Comparison of ENCODE assay signal across 8 cellular contexts in genomic region chr9:6703898-6704639, GRCh38. TPM values are rescaled to one million over a fixed set of nuclear protein-coding genes. Genes with fewer than 3 reads are reported as not detected.
A peak's percentile ranks its signal among the peaks of the same experiment; 100 is the strongest.
DNase-seq lines count a peak whose midpoint lies in the region; ATAC-seq and TF ChIP-seq lines count a peak whose summit lies in the region.

No MANE protein-coding gene starts in this region.

- peaks cover 16% of the 10 kb centered on the region for H3K4me1 ChIP-seq in Karpas-422 (ENCODE audit: low read length)
- H3K4me1 ChIP-seq in parathyroid adenoma: no peaks in the 10 kb centered on the region

- peak overlapping the region; percentile 83 for H3K27ac Mint-ChIP-seq in activated naive CD4-positive, alpha-beta T cell treated with anti-CD3 and anti-CD28 coated beads for 36 hours
- peak overlapping the region; percentile 91 for H3K27ac Mint-ChIP-seq in type B pancreatic cell

- H3K4me3 ChIP-seq in Karpas-422 (ENCODE audit: low read length) (peak overlapping the region; percentile 73), parathyroid adenoma (ENCODE audit: low read depth, low read length) (peak overlapping the region; percentile 92)

- H3K36me3 ChIP-seq in Karpas-422 (ENCODE audit: insufficient read depth, low read length) (no peaks in the 10 kb centered on the region), parathyroid adenoma (ENCODE audit: control insufficient read depth, insufficient read depth, low read length) (no peaks in the 10 kb centered on the region)

- no peaks in the 10 kb centered on the region for H3K9me2 ChIP-seq in Karpas-422 (replicated peaks; ENCODE audit: insufficient read depth, low read length)

- H3K27me3 ChIP-seq in Karpas-422 (ENCODE audit: low read length) (no peaks in the 10 kb centered on the region), parathyroid adenoma (ENCODE audit: control insufficient read depth, insufficient read depth, low read length) (no peaks in the 10 kb centered on the region)

- H3K4me1 Mint-ChIP-seq in activated naive CD4-positive, alpha-beta T cell treated with anti-CD3 and anti-CD28 coated beads for 36 hours (ENCODE audit: low read depth): peaks cover 7% of the 10 kb centered on the region
- H3K4me1 Mint-ChIP-seq in type B pancreatic cell (ENCODE audit: unreplicated experiment): no peaks in the 10 kb centered on the region

- peak overlapping the region; percentile 87 for H2AFZ ChIP-seq in Karpas-422 (ENCODE audit: low read length)
- peak overlapping the region; percentile 97 for H2AFZ ChIP-seq in parathyroid adenoma

- H4K20me1 ChIP-seq in Karpas-422 (ENCODE audit: insufficient read depth, low read depth, low read length): no peaks in the 10 kb centered on the region

- H3K4me3 Mint-ChIP-seq in activated naive CD4-positive, alpha-beta T cell treated with anti-CD3 and anti-CD28 coated beads for 36 hours: peak overlapping the region; percentile 86
- H3K4me3 Mint-ChIP-seq in type B pancreatic cell: peak overlapping the region; percentile 96

- intact Hi-C loops in activated naive CD4-positive, alpha-beta T cell treated with anti-CD3 and anti-CD28 coated beads for 36 hours (cut with micrococcal nuclease): loop anchor here (1.0 kb wide), 3 partner anchors 12 to 53 kb away; partner anchors contain the start of gene KDM4C
- intact Hi-C loops in Right ventricle myocardium superior (cut with DNase I): no loop called here

- H3K79me2 ChIP-seq in Karpas-422 (ENCODE audit: low read length) (no peaks in the 10 kb centered on the region), parathyroid adenoma (no peaks in the 10 kb centered on the region)

- no peaks in the 10 kb centered on the region for H3K27me3 Mint-ChIP-seq in activated naive CD4-positive, alpha-beta T cell treated with anti-CD3 and anti-CD28 coated beads for 36 hours (ENCODE audit: low read depth)
- H3K27me3 Mint-ChIP-seq in type B pancreatic cell: peaks cover 6% of the 10 kb centered on the region

- H3K9me3 ChIP-seq in Karpas-422 (ENCODE audit: low read length) (no peaks in the 10 kb centered on the region), parathyroid adenoma (ENCODE audit: control insufficient read depth, low read length) (no peaks in the 10 kb centered on the region)

- H3K9me3 Mint-ChIP-seq in activated naive CD4-positive, alpha-beta T cell treated with anti-CD3 and anti-CD28 coated beads for 36 hours: no peaks in the 10 kb centered on the region
- no peaks in the 10 kb centered on the region for H3K9me3 Mint-ChIP-seq in type B pancreatic cell

- DNase-seq in DMS79 treated with DMSO at 0.1 percent for 48 hours (lab: John Stamatoyannopoulos, UW) (peak; percentile 88), Karpas-422 (peak; percentile 95), SIG-M5 (lab: John Stamatoyannopoulos, UW) (peak; percentile 33), Right ventricle myocardium superior (peak; percentile 95), type B pancreatic cell (ENCODE audit: extremely low spot score, unreplicated experiment) (peak; percentile 75)
- DNase-seq in activated naive CD4-positive, alpha-beta T cell treated with anti-CD3 and anti-CD28 coated beads for 36 hours: peak; percentile 75

- H3K9ac ChIP-seq in Karpas-422 (ENCODE audit: low read length) (peak overlapping the region; percentile 74), parathyroid adenoma (peak overlapping the region; percentile 29)

- peak; percentile 80 for ATAC-seq in GM21717 (IDR thresholded peaks at IDR 0.05; ENCODE audit: unreplicated experiment)
- ATAC-seq in Right ventricle myocardium superior (ENCODE audit: poor library complexity): peak; percentile 99

- H3K36me3 Mint-ChIP-seq in activated naive CD4-positive, alpha-beta T cell treated with anti-CD3 and anti-CD28 coated beads for 36 hours (ENCODE audit: low read depth): no peaks in the 10 kb centered on the region
- no peaks in the 10 kb centered on the region for H3K36me3 Mint-ChIP-seq in type B pancreatic cell

- peak overlapping the region; percentile 76 for H3K4me2 ChIP-seq in Karpas-422 (ENCODE audit: low read depth, low read length, poor library complexity, severe bottlenecking)
- peak overlapping the region; percentile 98 for H3K4me2 ChIP-seq in parathyroid adenoma (ENCODE audit: low read length)

- CTCF ChIA-PET in activated naive CD4-positive, alpha-beta T cell treated with anti-CD3 and anti-CD28 coated beads for 36 hours (lab: Charles Lee): no interaction called here

- no peak for TF ChIP-seq CTCF in parathyroid adenoma (IDR thresholded peaks at IDR 0.05)
- TF ChIP-seq CTCF in type B pancreatic cell (conservative IDR thresholded peaks at IDR 0.05): no peak

- H3K27ac ChIP-seq in Karpas-422 (ENCODE audit: low read length) (no peak overlapping the region), parathyroid adenoma (peak overlapping the region; percentile 88)

RNA-seq across cellular contexts. Expression of gene KDM4C, which starts 53.7 kb away (rescaled TPM):
- 45.1 and 61.1 TPM in 2 replicates for total RNA-seq in Karpas-422 (2014; rRNA removed; shearing (Covaris generic); ENCODE audit: low replicate concordance)
- 10 to 100 TPM; 27.4 to 28.9 TPM for total RNA-seq in activated naive CD4-positive, alpha-beta T cell treated with anti-CD3 and anti-CD28 coated beads for 36 hours
- 14.2 TPM for total RNA-seq in Right ventricle myocardium superior
- total RNA-seq in type B pancreatic cell (ENCODE audit: low replicate concordance): 16.5 and 25.4 TPM in 2 replicates

RNA-seq across cellular contexts. Expression of gene GLDC, which starts 58.5 kb away (rescaled TPM):
- total RNA-seq in Karpas-422 (2014; rRNA removed; shearing (Covaris generic); ENCODE audit: low replicate concordance): not detected in 2 replicates
- 1 to 10 TPM; 1.7 to 1.9 TPM for total RNA-seq in activated naive CD4-positive, alpha-beta T cell treated with anti-CD3 and anti-CD28 coated beads for 36 hours
- not detected for total RNA-seq in Right ventricle myocardium superior
- 4.9 and 11.8 TPM in 2 replicates for total RNA-seq in type B pancreatic cell (ENCODE audit: low replicate concordance)

Comparison
In these comparisons a context has a peak if more than half of its experiments do, and no peak if none do; other contexts are left out.
1. DNase-seq: peak in every context shown above with its lines; median percentile 95 in Karpas-422; 95 in Right ventricle myocardium superior; 88 in DMS79 treated with DMSO at 0.1 percent for 48 hours; 75 in activated naive CD4-positive, alpha-beta T cell treated with anti-CD3 and anti-CD28 coated beads for 36 hours; 75 in type B pancreatic cell; 33 in SIG-M5.